In genomic region chr1:165857046-165857801, GRCh38 we compare ENCODE assay signal across 8 cellular contexts. TPM values are rescaled to one million over a fixed set of nuclear protein-coding genes. Genes with fewer than 3 reads are reported as not detected.
DNase-seq lines count a peak whose midpoint lies in the region; ATAC-seq and TF ChIP-seq lines count a peak whose summit lies in the region.

No MANE protein-coding gene starts in this region.

- peak; percentile 30 for ATAC-seq in activated naive CD8-positive, alpha-beta T cell treated with anti-CD3 and anti-CD28 coated beads, Interleukin-2, amount 50 U/mL, for 24 hours
- ATAC-seq in HG03095 (IDR thresholded peaks at IDR 0.05; ENCODE audit: unreplicated experiment) (peak; percentile 60), psoas muscle (peak; percentile 66 to 86 (median 84)), GM18519 (IDR thresholded peaks at IDR 0.05; ENCODE audit: low FRiP score, unreplicated experiment) (no peak)

- H3K4me1 Mint-ChIP-seq in activated naive CD8-positive, alpha-beta T cell treated with anti-CD3 and anti-CD28 coated beads, Interleukin-2, amount 50 U/mL, for 24 hours, result peaks cover 20% of the 10 kb centered on the region
- peaks cover 11% of the 10 kb centered on the region for H3K4me1 Mint-ChIP-seq in activated naive CD8-positive, alpha-beta T cell treated with anti-CD3 and anti-CD28 coated beads for 36 hours
- H3K4me1 Mint-ChIP-seq in activated CD4-positive, alpha-beta memory T cell treated with anti-CD3 and anti-CD28 coated beads, Interleukin-2, amount 10 ng/mL, durations not matched to agents 7 days and 5 days, result peaks cover 47% of the 10 kb centered on the region

- peaks cover 42% of the 10 kb centered on the region for H3K4me1 ChIP-seq in SJCRH30
- H3K4me1 ChIP-seq in psoas muscle, result peaks cover 72% of the 10 kb centered on the region

- no peak for DNase-seq in activated naive CD8-positive, alpha-beta T cell treated with anti-CD3 and anti-CD28 coated beads, Interleukin-2, amount 50 U/mL, for 24 hours
- DNase-seq in activated naive CD8-positive, alpha-beta T cell treated with anti-CD3 and anti-CD28 coated beads for 36 hours, result no peak
- DNase-seq in SJCRH30 (peak in 1 of 2 experiments; percentile 31), psoas muscle (peak in 1 of 2 donors; percentile 24), hepatic stellate cell (ENCODE audit: low spot score) (no peak)
- no peak for DNase-seq in activated CD4-positive, alpha-beta memory T cell treated with anti-CD3 and anti-CD28 coated beads, Interleukin-2, amount 10 ng/mL, durations not matched to agents 7 days and 5 days

- H3K4me3 Mint-ChIP-seq in activated naive CD8-positive, alpha-beta T cell treated with anti-CD3 and anti-CD28 coated beads, Interleukin-2, amount 50 U/mL, for 24 hours, result no peak overlapping the region
- H3K4me3 Mint-ChIP-seq in activated naive CD8-positive, alpha-beta T cell treated with anti-CD3 and anti-CD28 coated beads for 36 hours, result no peak overlapping the region
- H3K4me3 Mint-ChIP-seq in activated CD4-positive, alpha-beta memory T cell treated with anti-CD3 and anti-CD28 coated beads, Interleukin-2, amount 10 ng/mL, durations not matched to agents 7 days and 5 days, result no peak overlapping the region

- peaks cover 14% of the 10 kb centered on the region for H3K36me3 Mint-ChIP-seq in activated naive CD8-positive, alpha-beta T cell treated with anti-CD3 and anti-CD28 coated beads, Interleukin-2, amount 50 U/mL, for 24 hours (ENCODE audit: low read depth)
- H3K36me3 Mint-ChIP-seq in activated naive CD8-positive, alpha-beta T cell treated with anti-CD3 and anti-CD28 coated beads for 36 hours, result peaks cover 18% of the 10 kb centered on the region
- no peaks in the 10 kb centered on the region for H3K36me3 Mint-ChIP-seq in activated CD4-positive, alpha-beta memory T cell treated with anti-CD3 and anti-CD28 coated beads, Interleukin-2, amount 10 ng/mL, durations not matched to agents 7 days and 5 days (ENCODE audit: low read depth)

- H3K27me3 Mint-ChIP-seq in activated naive CD8-positive, alpha-beta T cell treated with anti-CD3 and anti-CD28 coated beads, Interleukin-2, amount 50 U/mL, for 24 hours, result no peaks in the 10 kb centered on the region
- peaks cover 3% of the 10 kb centered on the region for H3K27me3 Mint-ChIP-seq in activated naive CD8-positive, alpha-beta T cell treated with anti-CD3 and anti-CD28 coated beads for 36 hours
- H3K27me3 Mint-ChIP-seq in activated CD4-positive, alpha-beta memory T cell treated with anti-CD3 and anti-CD28 coated beads, Interleukin-2, amount 10 ng/mL, durations not matched to agents 7 days and 5 days, result no peaks in the 10 kb centered on the region

- WGBS in psoas muscle, 3 donors, result 33 to 64% (median 51%) methylated on average over 8 of the region's 8 CpGs

- TF ChIP-seq CTCF in psoas muscle (IDR thresholded peaks at IDR 0.05), result no peak

- H3K36me3 ChIP-seq in SJCRH30 (no peaks in the 10 kb centered on the region; the same call in 1 of the 2 replicates), psoas muscle (ENCODE audit: insufficient read depth in 1 of 2, low read depth in 1 of 2) (no peaks in the 10 kb centered on the region)

- H3K4me3 ChIP-seq in SJCRH30 (no peak overlapping the region), psoas muscle (peak overlapping the region; percentile 34)

- POLR2A ChIA-PET in activated CD4-positive, alpha-beta memory T cell treated with anti-CD3 and anti-CD28 coated beads, Interleukin-2, amount 10 ng/mL, durations not matched to agents 7 days and 5 days (lab: Charles Lee), result interaction anchor here (1.0 kb wide), 1 partner anchor 88 kb away, joined by 3 read pairs; the partner anchor contains the start of gene TMCO1

- CTCF ChIA-PET in activated CD4-positive, alpha-beta memory T cell treated with anti-CD3 and anti-CD28 coated beads, Interleukin-2, amount 10 ng/mL, durations not matched to agents 7 days and 5 days (lab: Charles Lee), result interaction anchor here (1.4 to 2.0 kb wide), 2 partner anchors 14 to 159 kb away, joined by 3 to 7 read pairs; partner anchors contain the start of gene ALDH9A1

- intact Hi-C loops in psoas muscle (cut with DNase I), result loop anchor here in 1 of 2 donors (5.0 kb wide), 1 partner anchor 40 kb away; no protein-coding TSS in a partner anchor

- no peaks in the 10 kb centered on the region for H3K27me3 ChIP-seq in SJCRH30
- no peaks in the 10 kb centered on the region for H3K27me3 ChIP-seq in psoas muscle (ENCODE audit: insufficient read depth in 3 of 3, low read length in 2 of 3)

- no peaks in the 10 kb centered on the region for H3K9me3 Mint-ChIP-seq in activated naive CD8-positive, alpha-beta T cell treated with anti-CD3 and anti-CD28 coated beads, Interleukin-2, amount 50 U/mL, for 24 hours
- no peaks in the 10 kb centered on the region for H3K9me3 Mint-ChIP-seq in activated naive CD8-positive, alpha-beta T cell treated with anti-CD3 and anti-CD28 coated beads for 36 hours
- no peaks in the 10 kb centered on the region for H3K9me3 Mint-ChIP-seq in activated CD4-positive, alpha-beta memory T cell treated with anti-CD3 and anti-CD28 coated beads, Interleukin-2, amount 10 ng/mL, durations not matched to agents 7 days and 5 days

- H3K27ac Mint-ChIP-seq in activated naive CD8-positive, alpha-beta T cell treated with anti-CD3 and anti-CD28 coated beads, Interleukin-2, amount 50 U/mL, for 24 hours, result peak overlapping the region; percentile 10
- H3K27ac Mint-ChIP-seq in activated naive CD8-positive, alpha-beta T cell treated with anti-CD3 and anti-CD28 coated beads for 36 hours, result no peak overlapping the region
- H3K27ac Mint-ChIP-seq in activated CD4-positive, alpha-beta memory T cell treated with anti-CD3 and anti-CD28 coated beads, Interleukin-2, amount 10 ng/mL, durations not matched to agents 7 days and 5 days, result no peak overlapping the region

- H3K9me3 ChIP-seq in SJCRH30 (replicated peaks) (no peaks in the 10 kb centered on the region), psoas muscle (no peaks in the 10 kb centered on the region)

- peak overlapping the region; percentile 58 for H3K27ac ChIP-seq in SJCRH30
- H3K27ac ChIP-seq in psoas muscle, result peak overlapping the region; percentile 90

RNA-seq across cellular contexts. Expression of gene UCK2, which starts 29.8 kb away (rescaled TPM):
- 10 to 100 TPM; 88.6 to 92.2 TPM for total RNA-seq in activated naive CD8-positive, alpha-beta T cell treated with anti-CD3 and anti-CD28 coated beads for 36 hours
- 84.2 and 85.0 TPM in 2 replicates for total RNA-seq in SJCRH30 (2014; rRNA removed; shearing (Covaris generic))
- total RNA-seq in psoas muscle, result 10 to 100 TPM; 17.2 to 94.6 (median 29.7) TPM
- 100 to 1,000 TPM in 1 of 3 donors, 10 to 100 TPM in 2; 14.6 to 273 (median 25.1) TPM for polyA plus RNA-seq in psoas muscle
- total RNA-seq in activated CD4-positive, alpha-beta memory T cell treated with anti-CD3 and anti-CD28 coated beads, Interleukin-2, amount 10 ng/mL, durations not matched to agents 7 days and 5 days, result 10 to 100 TPM; 32.1 to 34.4 TPM
